Comparison of ENCODE assay signal across 9 cellular contexts in genomic region chr12:122028601-122029560, GRCh38. TPM values are rescaled to one million over a fixed set of nuclear protein-coding genes. Genes with fewer than 3 reads are reported as not detected.
DNase-seq lines count a peak whose midpoint lies in the region; ATAC-seq, FAIRE-seq and TF ChIP-seq lines count a peak whose summit lies in the region.
"Had no signal": no experiment of that assay in that cellular context is flagged by ENCODE, and none has a peak within 500 bp of the region (broad histone marks: within the 10 kb centered on the region; RNA-seq: fewer than 3 reads in every experiment).

No MANE protein-coding gene starts in this region.

- H3K27ac ChIP-seq in endodermal cell (ENCODE audit: low read depth, low read length) (no peak overlapping the region), sigmoid colon (no peak overlapping the region)

- H3K4me3 Mint-ChIP-seq in endodermal cell, result no peak overlapping the region

- TF ChIP-seq POLR2A in NB4 (IDR thresholded peaks at IDR 0.05; ENCODE audit: extremely low read depth, insufficient read length), result no peak
- no peak for TF ChIP-seq POLR2A in sigmoid colon (IDR thresholded peaks at IDR 0.05)

- H3K4me1 ChIP-seq in endodermal cell (ENCODE audit: control insufficient read depth, insufficient read depth, low read length), result no peaks in the 10 kb centered on the region
- H3K4me1 ChIP-seq in sigmoid colon, result peaks cover 0 to 12% (median 5%) of the 10 kb centered on the region in 4 donors

- TF ChIP-seq EP300 in sigmoid colon (IDR thresholded peaks at IDR 0.05), result no peak

- no peaks in the 10 kb centered on the region for H3K9me3 ChIP-seq in endodermal cell (ENCODE audit: control insufficient read depth, low read length)
- no peaks in the 10 kb centered on the region for H3K9me3 ChIP-seq in sigmoid colon

- no peak for TF ChIP-seq CTCF in NB4 (IDR thresholded peaks at IDR 0.05; ENCODE audit: low read depth, low read length)
- no peak for TF ChIP-seq CTCF in endodermal cell (conservative IDR thresholded peaks at IDR 0.05)
- no peak for TF ChIP-seq CTCF in sigmoid colon (IDR thresholded peaks at IDR 0.05)
- TF ChIP-seq CTCF in D721Med (IDR thresholded peaks at IDR 0.05; ENCODE audit: insufficient read depth, missing control alignments), result no peak

- 93 to 96% methylated on average over 23 to 27 of the region's 27 CpGs for WGBS in endodermal cell (ENCODE audit: insufficient coverage in 1 of 2, insufficient read length in 1 of 2), 2 experiments
- 73 to 75% methylated on average over 27 of the region's 27 CpGs for WGBS in sigmoid colon, 2 donors

- peaks cover 2% of the 10 kb centered on the region for H3K36me3 Mint-ChIP-seq in endodermal cell (ENCODE audit: low read depth)

- H3K36me3 ChIP-seq in endodermal cell (ENCODE audit: control insufficient read depth, insufficient read depth, low read length) (no peaks in the 10 kb centered on the region), sigmoid colon (no peaks in the 10 kb centered on the region)

- H3K4me3 ChIP-seq in NB4 (ENCODE audit: low read depth, low read length) (no peak overlapping the region), endodermal cell (ENCODE audit: low read length) (no peak overlapping the region), sigmoid colon (no peak overlapping the region)

- H3K27me3 Mint-ChIP-seq in endodermal cell (ENCODE audit: insufficient read depth), result no peaks in the 10 kb centered on the region

- H3K4me1 Mint-ChIP-seq in endodermal cell, result peaks cover 2% of the 10 kb centered on the region

- H3K9me3 Mint-ChIP-seq in endodermal cell, result no peaks in the 10 kb centered on the region

- H3K27me3 ChIP-seq in endodermal cell (ENCODE audit: control insufficient read depth, insufficient read depth, low read length, poor library complexity, severe bottlenecking) (no peaks in the 10 kb centered on the region), sigmoid colon (no peaks in the 10 kb centered on the region)

- FAIRE-seq in D721Med (lab: Jason Lieb, UNC), result no peak

- peak; percentile 13 for DNase-seq in NK-92 treated with Interleukin-12 subunit alpha and Interleukin-12 subunit beta, amount 100 ng/mL, for 24 hours (lab: John Stamatoyannopoulos, UW)
- DNase-seq in NK-92 (lab: John Stamatoyannopoulos, UW; ENCODE audit: unreplicated experiment) (no peak), NB4 (ENCODE audit: low read depth) (peak; percentile 40), endodermal cell (no peak), sigmoid colon (no peak), D721Med (ENCODE audit: insufficient read length, low spot score) (no peak)
- DNase-seq in stimulated activated CD8-positive, alpha-beta memory T cell treated with anti-CD3 and anti-CD28 coated beads, Interleukin-15, amount 100 ng/mL, for 48 hours (ENCODE audit: low read depth in 2 of 2), result peak; percentile 66 to 68
- DNase-seq: IMR-90 had no signal

- no peak overlapping the region for H3K9ac ChIP-seq in endodermal cell (ENCODE audit: extremely low read depth, low read length, poor library complexity, severe bottlenecking)

- no peak for ATAC-seq in GM19463 (IDR thresholded peaks at IDR 0.05; ENCODE audit: unreplicated experiment)

- intact Hi-C loops in sigmoid colon (cut with DNase I), result loop anchor here (10.0 kb wide), 1 partner anchor 196 kb away; the partner anchor contains the start of gene DIABLO

- H3K27ac Mint-ChIP-seq in endodermal cell, result peak overlapping the region; percentile 30

RNA-seq across cellular contexts. Expression of gene BCL7A, which starts 7.2 kb away (rescaled TPM):
- total RNA-seq in endodermal cell, result 10 to 100 TPM; 22.3 to 28.9 TPM
- 39.9 TPM for polyA plus RNA-seq in endodermal cell (2013, experiment 1 of 2)
- 39.2 TPM for polyA plus RNA-seq in endodermal cell (2013, experiment 2 of 2)
- total RNA-seq in sigmoid colon, result 1 to 10 TPM; 6.2 to 6.9 (median 6.5) TPM
- 1 to 10 TPM; 1.2 to 7.4 (median 3.5) TPM for polyA plus RNA-seq in sigmoid colon

RNA-seq across cellular contexts. Expression of gene MLXIP, which starts 49.7 kb away (rescaled TPM):
- total RNA-seq in endodermal cell, result 10 to 100 TPM; 27.4 to 32.2 TPM
- polyA plus RNA-seq in endodermal cell (2013, experiment 1 of 2), result 21.0 TPM
- 18.5 TPM for polyA plus RNA-seq in endodermal cell (2013, experiment 2 of 2)
- total RNA-seq in sigmoid colon, result 10 to 100 TPM; 32.9 to 87.5 (median 57.3) TPM
- polyA plus RNA-seq in sigmoid colon, result 100 to 1,000 TPM in 1 of 3 donors, 10 to 100 TPM in 2; 15.6 to 141 (median 35.4) TPM

Comparison
In these comparisons a context has a peak if more than half of its experiments do, and no peak if none do; other contexts are left out.
1. DNase-seq: peak in NK-92 treated with Interleukin-12 subunit alpha and Interleukin-12 subunit beta, amount 100 ng/mL, for 24 hours (single experiment), NB4 (single experiment) and stimulated activated CD8-positive, alpha-beta memory T cell treated with anti-CD3 and anti-CD28 coated beads, Interleukin-15, amount 100 ng/mL, for 48 hours (2 of 2); none in NK-92 (single experiment), endodermal cell (single experiment), sigmoid colon (single experiment) and D721Med (single experiment).